Comparison of ENCODE assay signal across 7 cellular contexts in genomic region chr1:9689011-9689706, GRCh38. TPM values are rescaled to one million over a fixed set of nuclear protein-coding genes. Genes with fewer than 3 reads are reported as not detected.
A peak's percentile ranks its signal among the peaks of the same experiment; 100 is the strongest.
DNase-seq lines count a peak whose midpoint lies in the region; ATAC-seq and TF ChIP-seq lines count a peak whose summit lies in the region.

No MANE protein-coding gene starts in this region.

- H3K27me3 Mint-ChIP-seq in activated CD8-positive, alpha-beta memory T cell treated with anti-CD3 and anti-CD28 coated beads, Interleukin-2, amount 10 ng/mL, durations not matched to agents 7 days and 5 days, result no peaks in the 10 kb centered on the region
- H3K27me3 Mint-ChIP-seq in endodermal cell (ENCODE audit: insufficient read depth) (peaks cover 33% of the 10 kb centered on the region), mesothelial cell of epicardium (ENCODE audit: low read depth) (peaks cover 49% of the 10 kb centered on the region)

- peaks cover 3% of the 10 kb centered on the region for H3K4me1 ChIP-seq in endodermal cell (ENCODE audit: control insufficient read depth, insufficient read depth, low read length)

- no peak overlapping the region for H3K9ac ChIP-seq in endodermal cell (ENCODE audit: extremely low read depth, low read length, poor library complexity, severe bottlenecking)

- peaks cover 36% of the 10 kb centered on the region for H3K27me3 ChIP-seq in endodermal cell (ENCODE audit: control insufficient read depth, insufficient read depth, low read length, poor library complexity, severe bottlenecking)

- DNase-seq in NCI-H446 treated with DMSO at 0.1 percent for 48 hours (lab: John Stamatoyannopoulos, UW) (peak; percentile 57), endodermal cell (peak; percentile 97), mesothelial cell of epicardium (ENCODE audit: low spot score in 2 of 2, unreplicated experiment in 2 of 2) (peak; percentile 69 to 83)
- peak; percentile 86 for DNase-seq in activated CD8-positive, alpha-beta memory T cell treated with anti-CD3 and anti-CD28 coated beads, Interleukin-2, amount 10 ng/mL, durations not matched to agents 7 days and 5 days
- DNase-seq in stimulated activated CD8-positive, alpha-beta memory T cell treated with anti-CD3 and anti-CD28 coated beads, Interleukin-15, amount 100 ng/mL, for 4 hours (ENCODE audit: low read depth in 2 of 2), result peak; percentile 55 to 69

- no peaks in the 10 kb centered on the region for H3K9me3 ChIP-seq in endodermal cell (ENCODE audit: control insufficient read depth, low read length)

- H3K4me3 ChIP-seq in endodermal cell (ENCODE audit: low read length), result peak overlapping the region; percentile 66

- 1% methylated on average over 25 to 72 of the region's 72 CpGs for WGBS in endodermal cell (ENCODE audit: insufficient coverage in 1 of 2, insufficient read length in 1 of 2), 2 experiments

- H3K36me3 Mint-ChIP-seq in activated CD8-positive, alpha-beta memory T cell treated with anti-CD3 and anti-CD28 coated beads, Interleukin-2, amount 10 ng/mL, durations not matched to agents 7 days and 5 days, result peaks cover 34% of the 10 kb centered on the region
- H3K36me3 Mint-ChIP-seq in endodermal cell (ENCODE audit: low read depth) (no peaks in the 10 kb centered on the region), mesothelial cell of epicardium (no peaks in the 10 kb centered on the region)

- ATAC-seq in GM18511 (IDR thresholded peaks at IDR 0.05; ENCODE audit: unreplicated experiment) (peak; percentile 69), HG02970 (IDR thresholded peaks at IDR 0.05; ENCODE audit: low FRiP score, unreplicated experiment) (peak; percentile 49)
- peak; percentile 84 for ATAC-seq in activated CD8-positive, alpha-beta memory T cell treated with anti-CD3 and anti-CD28 coated beads, Interleukin-2, amount 10 ng/mL, durations not matched to agents 7 days and 5 days

- no peaks in the 10 kb centered on the region for H3K9me3 Mint-ChIP-seq in activated CD8-positive, alpha-beta memory T cell treated with anti-CD3 and anti-CD28 coated beads, Interleukin-2, amount 10 ng/mL, durations not matched to agents 7 days and 5 days (ENCODE audit: low read depth)
- H3K9me3 Mint-ChIP-seq in endodermal cell (no peaks in the 10 kb centered on the region), mesothelial cell of epicardium (no peaks in the 10 kb centered on the region)

- peak overlapping the region; percentile 85 for H3K27ac Mint-ChIP-seq in activated CD8-positive, alpha-beta memory T cell treated with anti-CD3 and anti-CD28 coated beads, Interleukin-2, amount 10 ng/mL, durations not matched to agents 7 days and 5 days
- H3K27ac Mint-ChIP-seq in endodermal cell, result no peak overlapping the region
- no peak overlapping the region for H3K27ac Mint-ChIP-seq in mesothelial cell of epicardium

- TF ChIP-seq CTCF in endodermal cell (conservative IDR thresholded peaks at IDR 0.05) (no peak), mesothelial cell of epicardium (IDR thresholded peaks at IDR 0.05; ENCODE audit: unreplicated experiment) (no peak)

- H3K4me3 Mint-ChIP-seq in activated CD8-positive, alpha-beta memory T cell treated with anti-CD3 and anti-CD28 coated beads, Interleukin-2, amount 10 ng/mL, durations not matched to agents 7 days and 5 days, result peak overlapping the region; percentile 70
- peak overlapping the region; percentile 75 for H3K4me3 Mint-ChIP-seq in endodermal cell
- H3K4me3 Mint-ChIP-seq in mesothelial cell of epicardium, result peak overlapping the region; percentile 78

- H3K36me3 ChIP-seq in endodermal cell (ENCODE audit: control insufficient read depth, insufficient read depth, low read length), result no peaks in the 10 kb centered on the region

- CTCF ChIA-PET in activated CD8-positive, alpha-beta memory T cell treated with anti-CD3 and anti-CD28 coated beads, Interleukin-2, amount 10 ng/mL, durations not matched to agents 7 days and 5 days (lab: Charles Lee), result interaction anchor here (1.2 to 6.2 kb wide), 5 partner anchors 10 to 62 kb away, joined by 3 to 39 read pairs (median 11); no protein-coding TSS in a partner anchor

- H3K4me1 Mint-ChIP-seq in activated CD8-positive, alpha-beta memory T cell treated with anti-CD3 and anti-CD28 coated beads, Interleukin-2, amount 10 ng/mL, durations not matched to agents 7 days and 5 days, result peaks cover 68% of the 10 kb centered on the region
- H3K4me1 Mint-ChIP-seq in endodermal cell (peaks cover 15% of the 10 kb centered on the region), mesothelial cell of epicardium (peaks cover 15% of the 10 kb centered on the region)

- no peak overlapping the region for H3K27ac ChIP-seq in endodermal cell (ENCODE audit: low read depth, low read length)

RNA-seq across cellular contexts. Expression of gene PIK3CD, which starts 37.6 kb away (rescaled TPM):
- total RNA-seq in activated CD8-positive, alpha-beta memory T cell treated with anti-CD3 and anti-CD28 coated beads, Interleukin-2, amount 10 ng/mL, durations not matched to agents 7 days and 5 days, result 100 to 1,000 TPM; 256 to 261 TPM
- total RNA-seq in endodermal cell (10 to 100 TPM; 13.9 to 14.2 TPM), mesothelial cell of epicardium (3.7 to 4.7 TPM (median 4.3 TPM) in 3 replicates)
- polyA plus RNA-seq in endodermal cell (2013, experiment 1 of 2), result 4.3 TPM
- polyA plus RNA-seq in endodermal cell (2013, experiment 2 of 2), result 3.3 TPM

Comparison
In these comparisons a context has a peak if more than half of its experiments do, and no peak if none do; other contexts are left out.
1. RNA of gene PIK3CD, which starts 37.6 kb away (total RNA-seq): 256 to 261 TPM in activated CD8-positive, alpha-beta memory T cell treated with anti-CD3 and anti-CD28 coated beads, Interleukin-2, amount 10 ng/mL, durations not matched to agents 7 days and 5 days; 13.9 to 14.2 TPM in endodermal cell and 3.7 to 4.7 TPM in mesothelial cell of epicardium; every median in the first group is over 10 times any median in the second.
2. Peak in every context shown above with its lines, with median percentiles within 50 percentile points of each other: ATAC-seq, DNase-seq and H3K4me3 Mint-ChIP-seq.